1 cellular context compared by ENCODE assay signal in the genomic region with DNA sequence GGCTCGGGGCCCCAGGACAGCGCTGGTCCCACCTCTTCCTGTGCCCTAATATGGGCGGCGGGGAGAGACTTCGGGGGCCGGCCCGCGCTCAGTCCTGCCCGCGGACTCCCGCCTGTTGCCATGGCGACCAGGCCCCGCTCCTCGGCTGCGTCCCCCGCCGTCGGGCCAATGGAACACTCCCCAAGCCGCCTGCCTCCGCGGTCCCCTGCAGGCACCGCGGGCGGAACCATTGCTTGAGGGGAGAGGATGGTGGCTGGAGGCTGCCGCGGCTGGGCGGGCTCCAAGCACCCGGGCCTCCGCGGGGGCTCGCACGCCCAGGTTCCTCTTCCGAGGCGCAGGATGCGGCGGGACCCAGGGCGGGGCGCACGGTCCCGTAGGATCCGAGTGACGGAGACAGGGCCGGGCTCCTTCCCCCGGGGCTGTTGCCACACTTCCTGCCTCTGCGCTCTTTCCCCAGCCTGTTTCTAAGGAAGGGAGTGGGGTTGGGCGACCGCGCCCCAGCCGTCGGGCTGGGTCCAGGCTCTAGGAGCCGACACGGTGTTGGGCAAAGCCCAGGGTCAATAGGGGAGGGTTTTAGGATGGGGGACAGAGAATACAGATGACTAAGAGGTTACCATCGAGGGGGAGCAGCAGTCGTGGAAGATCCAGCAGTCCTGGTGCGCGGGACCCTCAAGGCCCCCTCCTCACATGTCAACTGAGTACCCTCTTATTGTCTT.
TF ChIP-seq lines count a peak whose summit lies in the region.

No MANE protein-coding gene starts in this region.

TF ChIP-seq in GM12878, 131 proteins besides CTCF, POLR2A, EP300 and RAD21 (continues in another document):
- TF ChIP-seq BCL11A (IDR thresholded peaks at IDR 0.05; ENCODE audit: low read depth, low read length) (no peak), EGR1 (IDR thresholded peaks at IDR 0.05; ENCODE audit: borderline replicate concordance in 1 of 2, low read depth in 2 of 2, low read length in 2 of 2) (peak in 1 of 2 experiments; percentile 18; a peak in 1 of 3 replicates), ZNF217 (IDR thresholded peaks at IDR 0.05) (no peak), NFYA (IDR thresholded peaks at IDR 0.05; ENCODE audit: borderline replicate concordance, low read depth, low read length) (no peak), RBBP5 (conservative IDR thresholded peaks at IDR 0.05) (no peak), ZNF24 (IDR thresholded peaks at IDR 0.05) (no peak), SP1 (IDR thresholded peaks at IDR 0.05; ENCODE audit: low read depth, low read length) (peak; percentile 69), NR2C1 (IDR thresholded peaks at IDR 0.05) (peak; percentile 36; the same call in 1 of the 2 replicates), RCOR1 (conservative IDR thresholded peaks at IDR 0.05; ENCODE audit: low read depth, low read length) (0 out of 2 replicates have a peak, but pooled peaks have one; percentile 61), ZNF274 (IDR thresholded peaks at IDR 0.05; ENCODE audit: insufficient read depth, insufficient read length) (no peak), MEF2A (IDR thresholded peaks at IDR 0.05; ENCODE audit: insufficient read depth, low read depth, low read length) (no peak), LARP7 (IDR thresholded peaks at IDR 0.05) (no peak; the same call in none of the 2 replicates), HDAC2 (IDR thresholded peaks at IDR 0.05) (no peak), MTA2 (IDR thresholded peaks at IDR 0.05; ENCODE audit: low read depth) (no peak; the same call in 1 of the 2 replicates), TCF7 (IDR thresholded peaks at IDR 0.05; ENCODE audit: borderline replicate concordance) (no peak), NRF1 (conservative IDR thresholded peaks at IDR 0.05; ENCODE audit: low read depth, low read length) (no peak; the same call in 1 of the 2 replicates), IRF4 (IDR thresholded peaks at IDR 0.05; ENCODE audit: low read depth, low read length) (no peak), RAD51 (IDR thresholded peaks at IDR 0.05) (no peak), EED (IDR thresholded peaks at IDR 0.05; ENCODE audit: low read depth) (peak; percentile 64), TARDBP (IDR thresholded peaks at IDR 0.05; ENCODE audit: borderline replicate concordance) (no peak; the same call in 1 of the 2 replicates), YY1 (IDR thresholded peaks at IDR 0.05; ENCODE audit: low read depth, low read length) (peak; percentile 69), SMARCA5 (IDR thresholded peaks at IDR 0.05) (peak; percentile 28; the same call in 1 of the 2 replicates), JUND (IDR thresholded peaks at IDR 0.05; ENCODE audit: low read depth, low read length) (peak; percentile 99), NBN (IDR thresholded peaks at IDR 0.05) (peak; percentile 77), SREBF1 (IDR thresholded peaks at IDR 0.05; ENCODE audit: low read length) (peak; percentile 96), CHD4 (IDR thresholded peaks at IDR 0.05) (no peak), TBL1XR1 (IDR thresholded peaks at IDR 0.05; ENCODE audit: low read depth, low read length) (peak; percentile 82), CBX5 (IDR thresholded peaks at IDR 0.05; ENCODE audit: low read depth) (no peak), RB1 (IDR thresholded peaks at IDR 0.05; ENCODE audit: borderline replicate concordance) (peak; percentile 94), SRF (IDR thresholded peaks at IDR 0.05; ENCODE audit: low read depth in 2 of 2, low read length in 2 of 2) (peak; percentile 99 to 100), IKZF2 (IDR thresholded peaks at IDR 0.05) (peak; percentile 90 to 91), TCF12 (IDR thresholded peaks at IDR 0.05; ENCODE audit: low read depth, low read length) (no peak; the same call in 1 of the 2 replicates), SUPT20H (IDR thresholded peaks at IDR 0.05; ENCODE audit: borderline replicate concordance, control insufficient read depth, low read depth, low read length) (no peak), PML (IDR thresholded peaks at IDR 0.05; ENCODE audit: low read length) (no peak)
- TF ChIP-seq, protein P1, sequence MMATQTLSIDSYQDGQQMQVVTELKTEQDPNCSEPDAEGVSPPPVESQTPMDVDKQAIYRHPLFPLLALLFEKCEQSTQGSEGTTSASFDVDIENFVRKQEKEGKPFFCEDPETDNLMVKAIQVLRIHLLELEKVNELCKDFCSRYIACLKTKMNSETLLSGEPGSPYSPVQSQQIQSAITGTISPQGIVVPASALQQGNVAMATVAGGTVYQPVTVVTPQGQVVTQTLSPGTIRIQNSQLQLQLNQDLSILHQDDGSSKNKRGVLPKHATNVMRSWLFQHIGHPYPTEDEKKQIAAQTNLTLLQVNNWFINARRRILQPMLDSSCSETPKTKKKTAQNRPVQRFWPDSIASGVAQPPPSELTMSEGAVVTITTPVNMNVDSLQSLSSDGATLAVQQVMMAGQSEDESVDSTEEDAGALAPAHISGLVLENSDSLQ (IDR thresholded peaks at IDR 0.05) = peak; percentile 52; the same call in 1 of the 2 replicates
- TF ChIP-seq, protein P2, sequence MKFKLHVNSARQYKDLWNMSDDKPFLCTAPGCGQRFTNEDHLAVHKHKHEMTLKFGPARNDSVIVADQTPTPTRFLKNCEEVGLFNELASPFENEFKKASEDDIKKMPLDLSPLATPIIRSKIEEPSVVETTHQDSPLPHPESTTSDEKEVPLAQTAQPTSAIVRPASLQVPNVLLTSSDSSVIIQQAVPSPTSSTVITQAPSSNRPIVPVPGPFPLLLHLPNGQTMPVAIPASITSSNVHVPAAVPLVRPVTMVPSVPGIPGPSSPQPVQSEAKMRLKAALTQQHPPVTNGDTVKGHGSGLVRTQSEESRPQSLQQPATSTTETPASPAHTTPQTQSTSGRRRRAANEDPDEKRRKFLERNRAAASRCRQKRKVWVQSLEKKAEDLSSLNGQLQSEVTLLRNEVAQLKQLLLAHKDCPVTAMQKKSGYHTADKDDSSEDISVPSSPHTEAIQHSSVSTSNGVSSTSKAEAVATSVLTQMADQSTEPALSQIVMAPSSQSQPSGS (IDR thresholded peaks at IDR 0.05; ENCODE audit: low read length) = no peak
- TF ChIP-seq, protein P3, sequence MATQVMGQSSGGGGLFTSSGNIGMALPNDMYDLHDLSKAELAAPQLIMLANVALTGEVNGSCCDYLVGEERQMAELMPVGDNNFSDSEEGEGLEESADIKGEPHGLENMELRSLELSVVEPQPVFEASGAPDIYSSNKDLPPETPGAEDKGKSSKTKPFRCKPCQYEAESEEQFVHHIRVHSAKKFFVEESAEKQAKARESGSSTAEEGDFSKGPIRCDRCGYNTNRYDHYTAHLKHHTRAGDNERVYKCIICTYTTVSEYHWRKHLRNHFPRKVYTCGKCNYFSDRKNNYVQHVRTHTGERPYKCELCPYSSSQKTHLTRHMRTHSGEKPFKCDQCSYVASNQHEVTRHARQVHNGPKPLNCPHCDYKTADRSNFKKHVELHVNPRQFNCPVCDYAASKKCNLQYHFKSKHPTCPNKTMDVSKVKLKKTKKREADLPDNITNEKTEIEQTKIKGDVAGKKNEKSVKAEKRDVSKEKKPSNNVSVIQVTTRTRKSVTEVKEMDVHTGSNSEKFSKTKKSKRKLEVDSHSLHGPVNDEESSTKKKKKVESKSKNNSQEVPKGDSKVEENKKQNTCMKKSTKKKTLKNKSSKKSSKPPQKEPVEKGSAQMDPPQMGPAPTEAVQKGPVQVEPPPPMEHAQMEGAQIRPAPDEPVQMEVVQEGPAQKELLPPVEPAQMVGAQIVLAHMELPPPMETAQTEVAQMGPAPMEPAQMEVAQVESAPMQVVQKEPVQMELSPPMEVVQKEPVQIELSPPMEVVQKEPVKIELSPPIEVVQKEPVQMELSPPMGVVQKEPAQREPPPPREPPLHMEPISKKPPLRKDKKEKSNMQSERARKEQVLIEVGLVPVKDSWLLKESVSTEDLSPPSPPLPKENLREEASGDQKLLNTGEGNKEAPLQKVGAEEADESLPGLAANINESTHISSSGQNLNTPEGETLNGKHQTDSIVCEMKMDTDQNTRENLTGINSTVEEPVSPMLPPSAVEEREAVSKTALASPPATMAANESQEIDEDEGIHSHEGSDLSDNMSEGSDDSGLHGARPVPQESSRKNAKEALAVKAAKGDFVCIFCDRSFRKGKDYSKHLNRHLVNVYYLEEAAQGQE (IDR thresholded peaks at IDR 0.05; ENCODE audit: low read depth, low read length) = no peak
- TF ChIP-seq, protein P4, sequence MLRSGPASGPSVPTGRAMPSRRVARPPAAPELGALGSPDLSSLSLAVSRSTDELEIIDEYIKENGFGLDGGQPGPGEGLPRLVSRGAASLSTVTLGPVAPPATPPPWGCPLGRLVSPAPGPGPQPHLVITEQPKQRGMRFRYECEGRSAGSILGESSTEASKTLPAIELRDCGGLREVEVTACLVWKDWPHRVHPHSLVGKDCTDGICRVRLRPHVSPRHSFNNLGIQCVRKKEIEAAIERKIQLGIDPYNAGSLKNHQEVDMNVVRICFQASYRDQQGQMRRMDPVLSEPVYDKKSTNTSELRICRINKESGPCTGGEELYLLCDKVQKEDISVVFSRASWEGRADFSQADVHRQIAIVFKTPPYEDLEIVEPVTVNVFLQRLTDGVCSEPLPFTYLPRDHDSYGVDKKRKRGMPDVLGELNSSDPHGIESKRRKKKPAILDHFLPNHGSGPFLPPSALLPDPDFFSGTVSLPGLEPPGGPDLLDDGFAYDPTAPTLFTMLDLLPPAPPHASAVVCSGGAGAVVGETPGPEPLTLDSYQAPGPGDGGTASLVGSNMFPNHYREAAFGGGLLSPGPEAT (IDR thresholded peaks at IDR 0.05; ENCODE audit: low read depth) = peak; percentile 87
- TF ChIP-seq, protein P5, sequence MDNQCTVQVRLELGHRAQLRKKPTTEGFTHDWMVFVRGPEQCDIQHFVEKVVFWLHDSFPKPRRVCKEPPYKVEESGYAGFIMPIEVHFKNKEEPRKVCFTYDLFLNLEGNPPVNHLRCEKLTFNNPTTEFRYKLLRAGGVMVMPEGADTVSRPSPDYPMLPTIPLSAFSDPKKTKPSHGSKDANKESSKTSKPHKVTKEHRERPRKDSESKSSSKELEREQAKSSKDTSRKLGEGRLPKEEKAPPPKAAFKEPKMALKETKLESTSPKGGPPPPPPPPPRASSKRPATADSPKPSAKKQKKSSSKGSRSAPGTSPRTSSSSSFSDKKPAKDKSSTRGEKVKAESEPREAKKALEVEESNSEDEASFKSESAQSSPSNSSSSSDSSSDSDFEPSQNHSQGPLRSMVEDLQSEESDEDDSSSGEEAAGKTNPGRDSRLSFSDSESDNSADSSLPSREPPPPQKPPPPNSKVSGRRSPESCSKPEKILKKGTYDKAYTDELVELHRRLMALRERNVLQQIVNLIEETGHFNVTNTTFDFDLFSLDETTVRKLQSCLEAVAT (IDR thresholded peaks at IDR 0.05) = peak; percentile 76; the same call in 1 of the 2 replicates
- TF ChIP-seq, protein P6, sequence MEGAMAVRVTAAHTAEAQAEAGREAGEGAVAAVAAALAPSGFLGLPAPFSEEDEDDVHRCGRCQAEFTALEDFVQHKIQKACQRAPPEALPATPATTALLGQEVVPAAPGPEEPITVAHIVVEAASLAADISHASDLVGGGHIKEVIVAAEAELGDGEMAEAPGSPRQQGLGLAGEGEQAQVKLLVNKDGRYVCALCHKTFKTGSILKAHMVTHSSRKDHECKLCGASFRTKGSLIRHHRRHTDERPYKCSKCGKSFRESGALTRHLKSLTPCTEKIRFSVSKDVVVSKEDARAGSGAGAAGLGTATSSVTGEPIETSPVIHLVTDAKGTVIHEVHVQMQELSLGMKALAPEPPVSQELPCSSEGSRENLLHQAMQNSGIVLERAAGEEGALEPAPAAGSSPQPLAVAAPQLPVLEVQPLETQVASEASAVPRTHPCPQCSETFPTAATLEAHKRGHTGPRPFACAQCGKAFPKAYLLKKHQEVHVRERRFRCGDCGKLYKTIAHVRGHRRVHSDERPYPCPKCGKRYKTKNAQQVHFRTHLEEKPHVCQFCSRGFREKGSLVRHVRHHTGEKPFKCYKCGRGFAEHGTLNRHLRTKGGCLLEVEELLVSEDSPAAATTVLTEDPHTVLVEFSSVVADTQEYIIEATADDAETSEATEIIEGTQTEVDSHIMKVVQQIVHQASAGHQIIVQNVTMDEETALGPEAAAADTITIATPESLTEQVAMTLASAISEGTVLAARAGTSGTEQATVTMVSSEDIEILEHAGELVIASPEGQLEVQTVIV (IDR thresholded peaks at IDR 0.05; ENCODE audit: borderline replicate concordance, partially characterized antibody) = peak; percentile 41
- TF ChIP-seq, protein P7, sequence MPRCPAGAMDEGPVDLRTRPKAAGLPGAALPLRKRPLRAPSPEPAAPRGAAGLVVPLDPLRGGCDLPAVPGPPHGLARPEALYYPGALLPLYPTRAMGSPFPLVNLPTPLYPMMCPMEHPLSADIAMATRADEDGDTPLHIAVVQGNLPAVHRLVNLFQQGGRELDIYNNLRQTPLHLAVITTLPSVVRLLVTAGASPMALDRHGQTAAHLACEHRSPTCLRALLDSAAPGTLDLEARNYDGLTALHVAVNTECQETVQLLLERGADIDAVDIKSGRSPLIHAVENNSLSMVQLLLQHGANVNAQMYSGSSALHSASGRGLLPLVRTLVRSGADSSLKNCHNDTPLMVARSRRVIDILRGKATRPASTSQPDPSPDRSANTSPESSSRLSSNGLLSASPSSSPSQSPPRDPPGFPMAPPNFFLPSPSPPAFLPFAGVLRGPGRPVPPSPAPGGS (IDR thresholded peaks at IDR 0.05; ENCODE audit: borderline replicate concordance, insufficient read depth, low read depth, low read length, poor library complexity, severe bottlenecking) = no peak
- TF ChIP-seq, protein P8, sequence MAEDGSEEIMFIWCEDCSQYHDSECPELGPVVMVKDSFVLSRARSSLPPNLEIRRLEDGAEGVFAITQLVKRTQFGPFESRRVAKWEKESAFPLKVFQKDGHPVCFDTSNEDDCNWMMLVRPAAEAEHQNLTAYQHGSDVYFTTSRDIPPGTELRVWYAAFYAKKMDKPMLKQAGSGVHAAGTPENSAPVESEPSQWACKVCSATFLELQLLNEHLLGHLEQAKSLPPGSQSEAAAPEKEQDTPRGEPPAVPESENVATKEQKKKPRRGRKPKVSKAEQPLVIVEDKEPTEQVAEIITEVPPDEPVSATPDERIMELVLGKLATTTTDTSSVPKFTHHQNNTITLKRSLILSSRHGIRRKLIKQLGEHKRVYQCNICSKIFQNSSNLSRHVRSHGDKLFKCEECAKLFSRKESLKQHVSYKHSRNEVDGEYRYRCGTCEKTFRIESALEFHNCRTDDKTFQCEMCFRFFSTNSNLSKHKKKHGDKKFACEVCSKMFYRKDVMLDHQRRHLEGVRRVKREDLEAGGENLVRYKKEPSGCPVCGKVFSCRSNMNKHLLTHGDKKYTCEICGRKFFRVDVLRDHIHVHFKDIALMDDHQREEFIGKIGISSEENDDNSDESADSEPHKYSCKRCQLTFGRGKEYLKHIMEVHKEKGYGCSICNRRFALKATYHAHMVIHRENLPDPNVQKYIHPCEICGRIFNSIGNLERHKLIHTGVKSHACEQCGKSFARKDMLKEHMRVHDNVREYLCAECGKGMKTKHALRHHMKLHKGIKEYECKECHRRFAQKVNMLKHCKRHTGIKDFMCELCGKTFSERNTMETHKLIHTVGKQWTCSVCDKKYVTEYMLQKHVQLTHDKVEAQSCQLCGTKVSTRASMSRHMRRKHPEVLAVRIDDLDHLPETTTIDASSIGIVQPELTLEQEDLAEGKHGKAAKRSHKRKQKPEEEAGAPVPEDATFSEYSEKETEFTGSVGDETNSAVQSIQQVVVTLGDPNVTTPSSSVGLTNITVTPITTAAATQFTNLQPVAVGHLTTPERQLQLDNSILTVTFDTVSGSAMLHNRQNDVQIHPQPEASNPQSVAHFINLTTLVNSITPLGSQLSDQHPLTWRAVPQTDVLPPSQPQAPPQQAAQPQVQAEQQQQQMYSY (CRISPR knock-in tag; IDR thresholded peaks at IDR 0.05) = no peak
